25 cellular contexts compared by ENCODE assay signal in the genomic region with DNA sequence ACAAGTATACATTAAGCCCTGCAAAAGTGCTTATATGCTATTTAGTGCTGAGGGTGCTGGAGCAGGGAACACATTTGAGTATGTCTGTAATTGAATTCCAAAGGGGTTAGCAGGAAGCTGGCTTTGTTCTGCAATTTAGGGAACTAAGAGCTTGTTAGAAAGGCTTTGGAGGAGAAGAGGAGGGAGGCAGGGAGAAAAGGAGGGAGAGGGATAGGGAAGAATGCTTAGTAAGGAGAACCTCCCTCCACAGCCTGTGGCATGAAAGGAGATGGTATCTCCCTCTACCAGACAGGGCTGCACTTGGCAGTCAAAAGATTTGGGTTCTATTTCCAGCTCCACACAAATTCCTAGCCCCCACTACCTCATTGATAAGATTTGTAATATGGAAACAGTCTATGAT.
DNase-seq lines count a peak whose midpoint lies in the region; ATAC-seq and TF ChIP-seq lines count a peak whose summit lies in the region.
"Had no signal": no experiment of that assay in that cellular context is flagged by ENCODE, and none has a peak within 500 bp of the region (broad histone marks: within the 10 kb centered on the region; RNA-seq: fewer than 3 reads in every experiment).

No MANE protein-coding gene starts in this region.

- no peak overlapping the region for H2BK20ac ChIP-seq in IMR-90 (ENCODE audit: low read depth, low read length)

- H3K4me2 ChIP-seq in IMR-90 (ENCODE audit: low read depth, low read length), result no peak overlapping the region
- no peak overlapping the region for H3K4me2 ChIP-seq in mesendoderm (ENCODE audit: low read length)

- no peak overlapping the region for H3K4ac ChIP-seq in IMR-90 (ENCODE audit: low read depth, low read length)
- H3K4ac ChIP-seq in mesendoderm (ENCODE audit: low read depth, low read length), result no peak overlapping the region

- H3K56ac ChIP-seq in IMR-90 (ENCODE audit: extremely low read depth, insufficient read depth, low read length) (no peak overlapping the region), mesendoderm (ENCODE audit: low read length) (no peak overlapping the region)

- H2AFZ ChIP-seq in IMR-90 (replicated peaks; ENCODE audit: low read length, poor library complexity), result no peak overlapping the region

- H3K9me3 Mint-ChIP-seq in brain, result peaks cover 0 to 7% (median 0%) of the 10 kb centered on the region in 5 experiments
- H3K9me3 Mint-ChIP-seq: activated naive CD4-positive, alpha-beta T cell treated with anti-CD3 and anti-CD28 coated beads for 36 hours; IgD-negative memory B cell; stimulated activated naive CD8-positive, alpha-beta T cell treated with anti-CD3 and anti-CD28 coated beads, Interleukin-15, Interleukin-2, amounts not matched to agents 100 ng/mL and 50 ng/mL, for 24 hours; T-helper 1 cell treated with Interleukin-12 subunit alpha and Interleukin-12 subunit beta and Interleukin-4 antibody, amounts not matched to agents 30 μg/mL and 1 μg/mL, for 36 hours had no signal

- no peak overlapping the region for H4K8ac ChIP-seq in IMR-90 (ENCODE audit: low read depth in 2 of 2, low read length in 2 of 2)
- no peak overlapping the region for H4K8ac ChIP-seq in mesendoderm (ENCODE audit: low read depth, low read length)

- no peak for TF ChIP-seq RAD21 in IMR-90 (IDR thresholded peaks at IDR 0.05; ENCODE audit: low read length)

- H4K20me1 ChIP-seq in IMR-90 (ENCODE audit: insufficient read depth, low read length), result no peaks in the 10 kb centered on the region

- H4K91ac ChIP-seq in IMR-90 (ENCODE audit: insufficient read depth, low read depth, low read length), result no peak overlapping the region

- no peak overlapping the region for H4K5ac ChIP-seq in IMR-90 (ENCODE audit: low read depth, low read length)
- H4K5ac ChIP-seq in mesendoderm (ENCODE audit: low read length), result no peak overlapping the region

- no peak overlapping the region for H2BK15ac ChIP-seq in IMR-90 (ENCODE audit: low read depth, low read length)
- no peak overlapping the region for H2BK15ac ChIP-seq in mesendoderm (replicated peaks; ENCODE audit: low read depth)

- POLR2A ChIA-PET in IMR-90 (lab: Charles Lee; ENCODE audit: unreplicated experiment), result no interaction called here

- peak; percentile 27; the same call in 1 of the 2 replicates for ATAC-seq in IMR-90 (ENCODE audit: low read depth)
- no peak for ATAC-seq in GM21825 (IDR thresholded peaks at IDR 0.05; ENCODE audit: unreplicated experiment)
- ATAC-seq: activated T-cell treated with anti-CD3 and anti-CD28 coated beads, Interleukin-2, amount 50 U/mL, for 4 hours had no signal

- no peak overlapping the region for H3K18ac ChIP-seq in IMR-90 (ENCODE audit: low read depth, low read length)
- no peak overlapping the region for H3K18ac ChIP-seq in mesendoderm (ENCODE audit: low read length)

- H3K27ac ChIP-seq in IMR-90 (ENCODE audit: insufficient read depth, low read length), result no peak overlapping the region
- no peak overlapping the region for H3K27ac ChIP-seq in mesendoderm (ENCODE audit: low read depth, low read length)
- H3K27ac ChIP-seq: breast epithelium, colonic mucosa, sigmoid colon, SJSA1, vagina had no signal

- intact Hi-C loops in IMR-90 (cut with micrococcal nuclease), result no loop called here

- peak; percentile 10 for DNase-seq in GM03348 (ENCODE audit: low spot score)
- DNase-seq in IMR-90, result no peak
- peak; percentile 91 for DNase-seq in mesendoderm
- DNase-seq in GM20000 (ENCODE audit: low spot score), result no peak
- DNase-seq in GM19240 (ENCODE audit: insufficient read length, low spot score), result no peak
- DNase-seq: activated CD4-positive, alpha-beta T cell treated with anti-CD3 and anti-CD28 coated beads for 48 hours; activated naive CD4-positive, alpha-beta T cell treated with anti-CD3 and anti-CD28 coated beads for 36 hours; activated T-cell treated with anti-CD3 and anti-CD28 coated beads, Interleukin-2, amount 50 U/mL, for 4 hours; colonic mucosa; effector memory CD4-positive, alpha-beta T cell; EL; HCEC 1CT; hippocampal formation; NCI-H1105 treated with DMSO at 0.1 percent for 48 hours; NCI-H2081; sigmoid colon; stimulated activated CD4-positive, alpha-beta T cell treated with anti-CD3 and anti-CD28 coated beads, Interleukin-15, amount 100 ng/mL, for 24 hours had no signal

- no peaks in the 10 kb centered on the region for H3K36me3 ChIP-seq in IMR-90 (ENCODE audit: control insufficient read depth, insufficient read depth, low read length)
- no peaks in the 10 kb centered on the region for H3K36me3 ChIP-seq in mesendoderm (ENCODE audit: control insufficient read depth, insufficient read depth, low read length)
- H3K36me3 ChIP-seq: breast epithelium, colonic mucosa, sigmoid colon, SJSA1, vagina had no signal

- no peaks in the 10 kb centered on the region for H3K36me3 Mint-ChIP-seq in brain

- CTCF ChIA-PET in IMR-90 (lab: Yijun Ruan, JAX), result interaction anchor here (0.6 kb wide), 1 partner anchor 368 kb away, joined by 3 read pairs; no protein-coding TSS in a partner anchor

- dilution Hi-C loops in IMR-90 (cut with HindIII; ENCODE audit: low sequenced_read_pairs, unreplicated experiment), result no loop called here

- H3K27ac Mint-ChIP-seq in brain, result peak overlapping the region in 3 of 5 experiments; percentile 3 to 41 (median 32)
- H3K27ac Mint-ChIP-seq: activated naive CD4-positive, alpha-beta T cell treated with anti-CD3 and anti-CD28 coated beads for 36 hours; IgD-negative memory B cell; stimulated activated naive CD8-positive, alpha-beta T cell treated with anti-CD3 and anti-CD28 coated beads, Interleukin-15, Interleukin-2, amounts not matched to agents 100 ng/mL and 50 ng/mL, for 24 hours; T-helper 1 cell treated with Interleukin-12 subunit alpha and Interleukin-12 subunit beta and Interleukin-4 antibody, amounts not matched to agents 30 μg/mL and 1 μg/mL, for 36 hours had no signal

- H2AK5ac ChIP-seq in IMR-90 (ENCODE audit: low read depth, low read length) (no peak overlapping the region), mesendoderm (ENCODE audit: low read length) (no peak overlapping the region)

- BruUV-seq in IMR-90 (replicated peaks; lab: Mats Ljungman, UMichigan), result no TSS peak

- in situ Hi-C loops in IMR-90 (cut with MboI; ENCODE audit: low sequenced_read_pairs), result no loop called here

- H3K4me3 ChIP-seq in IMR-90 (ENCODE audit: insufficient read depth, low read depth, low read length), result no peak overlapping the region
- no peak overlapping the region for H3K4me3 ChIP-seq in mesendoderm (ENCODE audit: low read length)
- H3K4me3 ChIP-seq: breast epithelium, colonic mucosa, sigmoid colon, SJSA1, vagina had no signal

- no peaks in the 10 kb centered on the region for H3K9me3 ChIP-seq in IMR-90 (ENCODE audit: control insufficient read depth, insufficient read depth, low read length)
- H3K9me3 ChIP-seq: breast epithelium, colonic mucosa, sigmoid colon, SJSA1, vagina had no signal

- H3K23ac ChIP-seq in IMR-90 (ENCODE audit: low read depth, low read length) (no peak overlapping the region), mesendoderm (ENCODE audit: low read length) (no peak overlapping the region)

- no peak overlapping the region for H3K4me3 Mint-ChIP-seq in brain
- H3K4me3 Mint-ChIP-seq: activated naive CD4-positive, alpha-beta T cell treated with anti-CD3 and anti-CD28 coated beads for 36 hours; activated T-cell treated with anti-CD3 and anti-CD28 coated beads, Interleukin-2, amount 50 U/mL, for 4 hours; IgD-negative memory B cell; stimulated activated naive CD8-positive, alpha-beta T cell treated with anti-CD3 and anti-CD28 coated beads, Interleukin-15, Interleukin-2, amounts not matched to agents 100 ng/mL and 50 ng/mL, for 24 hours; T-helper 1 cell treated with Interleukin-12 subunit alpha and Interleukin-12 subunit beta and Interleukin-4 antibody, amounts not matched to agents 30 μg/mL and 1 μg/mL, for 36 hours had no signal

- H3K79me2 ChIP-seq in mesendoderm (ENCODE audit: control insufficient read depth, insufficient read depth, low read length), result no peaks in the 10 kb centered on the region

- no peaks in the 10 kb centered on the region for H3K27me3 ChIP-seq in IMR-90 (ENCODE audit: control insufficient read depth, insufficient read depth, low read length)
- H3K27me3 ChIP-seq in mesendoderm (ENCODE audit: insufficient read depth, low read length, poor library complexity), result no peaks in the 10 kb centered on the region
- H3K27me3 ChIP-seq: breast epithelium, colonic mucosa, sigmoid colon, SJSA1, vagina had no signal

- H3K9ac ChIP-seq in IMR-90 (ENCODE audit: low read depth, low read length) (no peak overlapping the region), mesendoderm (ENCODE audit: low read length) (no peak overlapping the region)

- H3K14ac ChIP-seq in IMR-90 (replicated peaks; ENCODE audit: low read depth, low read length), result no peak overlapping the region

- peaks cover 40% of the 10 kb centered on the region for H3K4me1 Mint-ChIP-seq in brain

- H2BK5ac ChIP-seq in IMR-90 (ENCODE audit: low read depth, low read length, poor library complexity, severe bottlenecking) (no peak overlapping the region), mesendoderm (ENCODE audit: low read length) (no peak overlapping the region)

- TF ChIP-seq CTCF in IMR-90 (conservative IDR thresholded peaks at IDR 0.05; ENCODE audit: low read depth, low read length), result no peak
- TF ChIP-seq CTCF in brain (conservative IDR thresholded peaks at IDR 0.05), result no peak
- TF ChIP-seq CTCF in GM20000 (IDR thresholded peaks at IDR 0.05; ENCODE audit: extremely low read depth, missing control alignments), result no peak

- H3K27me3 Mint-ChIP-seq in brain, result no peaks in the 10 kb centered on the region
- H3K27me3 Mint-ChIP-seq: stimulated activated naive CD8-positive, alpha-beta T cell treated with anti-CD3 and anti-CD28 coated beads, Interleukin-15, Interleukin-2, amounts not matched to agents 100 ng/mL and 50 ng/mL, for 24 hours had no signal

- H2BK120ac ChIP-seq in IMR-90 (ENCODE audit: low read depth, low read length), result no peak overlapping the region
- H2BK120ac ChIP-seq in mesendoderm (ENCODE audit: low read depth, low read length), result no peak overlapping the region

- no peaks in the 10 kb centered on the region for H3K9me1 ChIP-seq in IMR-90 (ENCODE audit: insufficient read depth, low read length)

- H2AK9ac ChIP-seq in IMR-90 (replicated peaks; ENCODE audit: low read depth, low read length, poor library complexity), result no peak overlapping the region

- H3K4me1 ChIP-seq in IMR-90 (ENCODE audit: control insufficient read depth, insufficient read depth, low read length) (no peaks in the 10 kb centered on the region), mesendoderm (ENCODE audit: control insufficient read depth, low read depth, low read length) (peaks cover 5% of the 10 kb centered on the region)
- H3K4me1 ChIP-seq: breast epithelium, colonic mucosa, sigmoid colon, SJSA1, vagina had no signal

- no peak for TF ChIP-seq POLR2A in IMR-90 (IDR thresholded peaks at IDR 0.05; ENCODE audit: low read depth, low read length)

- H3K79me1 ChIP-seq in IMR-90 (ENCODE audit: low read depth in 1 of 2, low read length in 2 of 2) (no peaks in the 10 kb centered on the region), mesendoderm (ENCODE audit: low read length) (no peaks in the 10 kb centered on the region)

TF ChIP-seq in IMR-90, 13 proteins besides CTCF, POLR2A, EP300 and RAD21 (continues in another document):
- TF ChIP-seq MAZ (IDR thresholded peaks at IDR 0.05; ENCODE audit: borderline replicate concordance, low read depth, low read length) (no peak), SMC3 (IDR thresholded peaks at IDR 0.05; ENCODE audit: low read depth, low read length) (no peak), NFE2L2 (IDR thresholded peaks at IDR 0.05; ENCODE audit: low read depth, low read length) (no peak)

Comparison
In these comparisons a context has a peak if more than half of its experiments do, and no peak if none do; other contexts are left out.
1. DNase-seq: peak in GM03348 (single experiment) and mesendoderm (single experiment); none in IMR-90 (single experiment), GM20000 (single experiment) and GM19240 (single experiment).